In genomic region chr3:71582612-71583568, GRCh38 we compare ENCODE assay signal across 8 cellular contexts. TPM values are rescaled to one million over a fixed set of nuclear protein-coding genes. Genes with fewer than 3 reads are reported as not detected.
DNase-seq lines count a peak whose midpoint lies in the region; ATAC-seq and TF ChIP-seq lines count a peak whose summit lies in the region.

No MANE protein-coding gene starts in this region.

- peaks cover 2% of the 10 kb centered on the region for H3K79me2 ChIP-seq in fibroblast of lung (ENCODE audit: control insufficient read depth, insufficient read depth, low read length)

- H3K36me3 ChIP-seq in NT2/D1 (ENCODE audit: insufficient read depth, insufficient read length, low read length) = no peaks in the 10 kb centered on the region
- H3K36me3 ChIP-seq in fibroblast of lung (ENCODE audit: control insufficient read depth, insufficient read depth, low read length) = no peaks in the 10 kb centered on the region

- H3K4me3 ChIP-seq in NT2/D1 (ENCODE audit: insufficient read length, low read depth) = peak overlapping the region; percentile 81
- H3K4me3 ChIP-seq in fibroblast of lung (replicated peaks in 1 of 4; ENCODE audit: control extremely low read depth in 1 of 4, insufficient read depth in 1 of 4, low read depth in 3 of 4, low read length in 4 of 4) = peak overlapping the region; percentile 69 to 75 (median 72)

- peak overlapping the region; percentile 57 for H3K27ac ChIP-seq in fibroblast of lung (ENCODE audit: insufficient read depth, low read length)

- POLR2A ChIA-PET in naive thymus-derived CD8-positive, alpha-beta T cell (lab: Charles Lee) = interaction anchor here (0.5 to 2.5 kb wide), 22 partner anchors 10 to 1030 kb away, joined by 3 to 13 read pairs (median 4); no protein-coding TSS in a partner anchor

- H4K20me1 ChIP-seq in fibroblast of lung (ENCODE audit: control insufficient read depth, extremely low read depth, insufficient read depth, low read length) = no peaks in the 10 kb centered on the region

- H2AFZ ChIP-seq in fibroblast of lung (ENCODE audit: low read length) = peak overlapping the region; percentile 67

- peak overlapping the region; percentile 94 for H3K4me2 ChIP-seq in fibroblast of lung (ENCODE audit: extremely low read depth, insufficient read depth, low read length)

- H3K9ac ChIP-seq in NT2/D1 (ENCODE audit: insufficient read length, low read depth) (peak overlapping the region; percentile 90), fibroblast of lung (ENCODE audit: insufficient read depth, low read length) (peak overlapping the region; percentile 73)

- H3K4me1 ChIP-seq in NT2/D1 (ENCODE audit: insufficient read depth, insufficient read length) (no peaks in the 10 kb centered on the region), fibroblast of lung (ENCODE audit: control insufficient read depth, extremely low read depth, insufficient read depth, low read length) (peaks cover 1% of the 10 kb centered on the region)

- H3K27me3 ChIP-seq in NT2/D1 (ENCODE audit: insufficient read depth, insufficient read length) (peaks cover 21% of the 10 kb centered on the region), fibroblast of lung (ENCODE audit: control insufficient read depth, insufficient read depth, low read length) (no peaks in the 10 kb centered on the region)

- peak overlapping the region; percentile 87 to 98 (median 94) for H3K4me3 Mint-ChIP-seq in naive thymus-derived CD8-positive, alpha-beta T cell

- H3K4me1 Mint-ChIP-seq in naive thymus-derived CD8-positive, alpha-beta T cell = peaks cover 11 to 55% (median 47%) of the 10 kb centered on the region in 4 donors

- no peak for TF ChIP-seq CTCF in fibroblast of lung (conservative IDR thresholded peaks at IDR 0.05 in 1 of 2, IDR thresholded peaks at IDR 0.05 in 1 of 2; ENCODE audit: low read depth in 1 of 2, low read length in 2 of 2)

- H3K9me3 Mint-ChIP-seq in naive thymus-derived CD8-positive, alpha-beta T cell = no peaks in the 10 kb centered on the region

- no peaks in the 10 kb centered on the region for H3K36me3 Mint-ChIP-seq in naive thymus-derived CD8-positive, alpha-beta T cell

- DNase-seq in SKM-1 treated with dmso at 0.1 percent for 144 hours (lab: John Stamatoyannopoulos, UW; ENCODE audit: unreplicated experiment) = peak; percentile 26
- DNase-seq in SKM-1 (lab: John Stamatoyannopoulos, UW; ENCODE audit: unreplicated experiment) = no peak
- peak; percentile 38 for DNase-seq in NT2/D1 (ENCODE audit: low read depth, low spot score)
- peak; percentile 80 to 81 for DNase-seq in activated T-cell treated with anti-CD3 and anti-CD28 coated beads, Interleukin-2, amount 50 U/mL, for 48 hours
- DNase-seq in fibroblast of lung (ENCODE audit: low read depth in 2 of 2) = peak; percentile 35 to 80
- peak; percentile 47 to 83 (median 59) for DNase-seq in naive thymus-derived CD8-positive, alpha-beta T cell
- peak; percentile 83 for DNase-seq in stimulated activated naive CD8-positive, alpha-beta T cell treated with anti-CD3 and anti-CD28 coated beads, Interleukin-15, Interleukin-2, amounts not matched to agents 100 U/mL and 50 U/mL, for 24 hours
- DNase-seq in GOT3 (lab: John Stamatoyannopoulos, UW) = no peak

- peak overlapping the region; percentile 91 to 98 (median 94) for H3K27ac Mint-ChIP-seq in naive thymus-derived CD8-positive, alpha-beta T cell

- no peaks in the 10 kb centered on the region for H3K27me3 Mint-ChIP-seq in naive thymus-derived CD8-positive, alpha-beta T cell

- ATAC-seq in naive thymus-derived CD8-positive, alpha-beta T cell = peak; percentile 49 to 63
- ATAC-seq in stimulated activated naive CD8-positive, alpha-beta T cell treated with anti-CD3 and anti-CD28 coated beads, Interleukin-15, Interleukin-2, amounts not matched to agents 100 U/mL and 50 U/mL, for 24 hours = peak; percentile 41

- H3K9me3 ChIP-seq in NT2/D1 (ENCODE audit: insufficient read depth, low read length) (no peaks in the 10 kb centered on the region), fibroblast of lung (ENCODE audit: control insufficient read depth, insufficient read depth, low read depth, low read length) (no peaks in the 10 kb centered on the region)

RNA-seq across cellular contexts. Expression of gene FOXP1, which starts 0.6 kb away (rescaled TPM):
- 85.3 and 101 TPM in 2 replicates for total RNA-seq in fibroblast of lung
- 70.3 and 79.9 TPM in 2 replicates for polyA plus RNA-seq in fibroblast of lung
- polyA plus RNA-seq in fibroblast of lung (2012) = 45.7 and 51.0 TPM in 2 replicates
- 122 and 145 TPM in 2 replicates for polyA minus RNA-seq in fibroblast of lung (ENCODE audit: low replicate concordance)
- 100 to 1,000 TPM; 420 to 443 TPM for total RNA-seq in naive thymus-derived CD8-positive, alpha-beta T cell
- polyA plus RNA-seq in naive thymus-derived CD8-positive, alpha-beta T cell = 100 to 1,000 TPM; 280 to 382 (median 361) TPM

Comparison
In these comparisons a context has a peak if more than half of its experiments do, and no peak if none do; other contexts are left out.
1. DNase-seq: peak in SKM-1 treated with dmso at 0.1 percent for 144 hours (single experiment), NT2/D1 (single experiment), activated T-cell treated with anti-CD3 and anti-CD28 coated beads, Interleukin-2, amount 50 U/mL, for 48 hours (2 of 2), fibroblast of lung (2 of 2), naive thymus-derived CD8-positive, alpha-beta T cell (10 of 10) and stimulated activated naive CD8-positive, alpha-beta T cell treated with anti-CD3 and anti-CD28 coated beads, Interleukin-15, Interleukin-2, amounts not matched to agents 100 U/mL and 50 U/mL, for 24 hours (single experiment); none in SKM-1 (single experiment) and GOT3 (single experiment).